9 cellular contexts compared by ENCODE assay signal in the genomic region with DNA sequence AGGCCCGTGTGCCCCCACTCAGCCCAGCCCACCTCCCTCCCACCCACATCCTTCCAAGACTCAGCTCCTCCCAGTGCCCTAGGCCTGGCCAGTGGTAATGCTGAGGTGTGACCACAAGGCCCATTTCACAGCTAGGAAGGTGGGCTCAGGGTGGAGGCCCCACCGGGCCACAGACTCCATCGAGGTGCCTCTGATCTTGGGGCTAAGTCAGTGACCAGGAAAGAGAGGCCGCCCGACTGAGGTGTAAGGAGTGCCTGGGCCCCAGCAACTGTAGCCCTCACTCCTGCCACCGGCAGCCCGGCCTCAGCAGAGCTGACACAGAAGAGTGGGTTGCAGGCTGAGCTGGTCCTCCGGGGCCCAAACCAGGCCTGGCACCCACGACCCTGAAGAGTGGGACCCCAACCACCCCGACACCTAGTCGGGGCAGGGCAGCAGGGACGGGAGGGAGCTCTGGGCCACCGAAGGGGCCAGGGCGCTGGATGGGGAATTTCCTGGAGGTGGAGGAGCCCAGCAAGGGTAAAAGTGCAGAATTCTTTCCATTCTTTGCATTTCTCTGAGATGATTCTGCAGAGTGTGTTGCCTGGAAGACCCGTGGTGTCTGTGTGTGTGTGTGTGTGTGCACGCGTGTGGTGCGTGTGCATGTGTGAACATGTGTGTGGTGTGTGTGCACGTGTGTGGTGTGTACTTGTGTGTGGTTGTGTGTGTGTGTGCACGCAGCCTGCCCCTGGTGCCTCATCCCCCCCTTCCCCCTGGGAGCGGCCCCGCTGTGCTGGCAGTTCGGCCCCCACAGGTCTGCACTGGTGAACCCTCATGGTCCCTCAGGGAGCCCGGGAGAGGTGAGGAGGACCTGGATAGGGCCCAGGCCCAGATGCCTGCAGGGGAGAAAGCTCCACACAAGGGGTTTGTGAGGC. TPM values are rescaled to one million over a fixed set of nuclear protein-coding genes. Genes with fewer than 3 reads are reported as not detected.
A peak's percentile ranks its signal among the peaks of the same experiment; 100 is the strongest.
DNase-seq lines count a peak whose midpoint lies in the region; ATAC-seq, FAIRE-seq and TF ChIP-seq lines count a peak whose summit lies in the region.
"Had no signal": no experiment of that assay in that cellular context is flagged by ENCODE, and none has a peak within 500 bp of the region (broad histone marks: within the 10 kb centered on the region; RNA-seq: fewer than 3 reads in every experiment).

No MANE protein-coding gene starts in this region.

- 53 to 60% methylated on average over 24 of the region's 24 CpGs for WGBS in aorta, 2 donors

- peak; percentile 73 for DNase-seq in HTR-8/SVneo (ENCODE audit: insufficient read length, low spot score)
- DNase-seq in dedifferentiated amniotic fluid mesenchymal stem cell (ENCODE audit: extremely low spot score), result peak; percentile 28
- no peak for DNase-seq in effector CD4-positive, alpha-beta T cell
- DNase-seq in aorta, result no peak
- no peak for DNase-seq in H4 (ENCODE audit: low spot score)
- DNase-seq: NCI-H1694 had no signal

- H3K36me3 ChIP-seq in mucosa of rectum (ENCODE audit: control insufficient read depth in 2 of 2, insufficient read depth in 2 of 2, low read length in 2 of 2) (no peaks in the 10 kb centered on the region), aorta (ENCODE audit: control insufficient read depth in 1 of 2, insufficient read depth in 2 of 2, low read length in 1 of 2) (no peaks in the 10 kb centered on the region)

- ATAC-seq in aorta (ENCODE audit: low FRiP score), result no peak
- ATAC-seq in GM18868 (IDR thresholded peaks at IDR 0.05; ENCODE audit: unreplicated experiment), result no peak

- H3K27ac ChIP-seq in 22Rv1 (peak overlapping the region; percentile 99), mucosa of rectum (ENCODE audit: low read depth in 2 of 2, low read length in 2 of 2) (peak overlapping the region; percentile 94 to 100), aorta (ENCODE audit: low read depth in 1 of 2, low read length in 2 of 2) (no peak overlapping the region)

- H3K9me3 ChIP-seq in mucosa of rectum (ENCODE audit: control insufficient read depth in 2 of 2, low read length in 2 of 2) (no peaks in the 10 kb centered on the region), aorta (ENCODE audit: control insufficient read depth, low read length) (no peaks in the 10 kb centered on the region)

- peak overlapping the region in 1 of 2 donors; percentile 71 for H3K9ac ChIP-seq in mucosa of rectum (ENCODE audit: low read depth in 1 of 2, low read length in 2 of 2)

- intact Hi-C loops in aorta (cut with DNase I), result no loop called here

- TF ChIP-seq CTCF in 22Rv1 (IDR thresholded peaks at IDR 0.05), result no peak

- peak; percentile 98 for FAIRE-seq in HTR-8/SVneo (lab: Jason Lieb, UNC)

- H3K4me3 ChIP-seq in mucosa of rectum (ENCODE audit: low read length in 2 of 2) (no peak overlapping the region), aorta (ENCODE audit: low read length in 2 of 2) (no peak overlapping the region)

- H3K27me3 ChIP-seq in mucosa of rectum (ENCODE audit: control insufficient read depth in 2 of 2, insufficient read depth in 2 of 2, low read length in 2 of 2), result no peaks in the 10 kb centered on the region
- H3K27me3 ChIP-seq in aorta (ENCODE audit: control insufficient read depth in 1 of 2, insufficient read depth in 2 of 2, low read length in 1 of 2), result no peaks in the 10 kb centered on the region

- peaks cover 38 to 48% of the 10 kb centered on the region in 2 donors for H3K4me1 ChIP-seq in mucosa of rectum (ENCODE audit: control insufficient read depth in 2 of 2, insufficient read depth in 2 of 2, low read length in 2 of 2)
- H3K4me1 ChIP-seq in aorta (ENCODE audit: control insufficient read depth in 1 of 2, insufficient read depth in 2 of 2, low read length in 2 of 2), result no peaks in the 10 kb centered on the region

RNA-seq across cellular contexts. Expression of a gene that starts 8.3 kb away (rescaled TPM):
- total RNA-seq in aorta, result 10 to 100 TPM; 41.4 to 74.9 TPM
- polyA plus RNA-seq in aorta, result 10 to 100 TPM; 11.0 to 16.0 TPM
- total RNA-seq in H4 (2014; rRNA removed; shearing (Covaris generic)), result 18.6 and 30.3 TPM in 2 replicates

RNA-seq across cellular contexts. Expression of a gene that starts 33.8 kb away (rescaled TPM):
- total RNA-seq in aorta, result 10 to 100 TPM; 31.2 to 41.6 TPM
- 10 to 100 TPM; 12.6 to 43.5 TPM for polyA plus RNA-seq in aorta
- total RNA-seq in H4 (2014; rRNA removed; shearing (Covaris generic)), result 95.9 and 113 TPM in 2 replicates

RNA-seq across cellular contexts. Expression of a gene that starts 34.0 kb away (rescaled TPM):
- total RNA-seq in aorta, result 10 to 100 TPM; 13.7 to 18.7 TPM
- polyA plus RNA-seq in aorta, result 10 to 100 TPM in 1 of 2 donors, 1 to 10 TPM in 1; 3.0 to 13.4 TPM
- 13.9 and 22.3 TPM in 2 replicates for total RNA-seq in H4 (2014; rRNA removed; shearing (Covaris generic))

Comparison
In these comparisons a context has a peak if more than half of its experiments do, and no peak if none do; other contexts are left out.
1. H3K27ac ChIP-seq: peak in 22Rv1 (single experiment) and mucosa of rectum (2 of 2); none in aorta (0 of 2).
2. DNase-seq: peak in HTR-8/SVneo (single experiment) and dedifferentiated amniotic fluid mesenchymal stem cell (single experiment); none in effector CD4-positive, alpha-beta T cell (single experiment), aorta (0 of 2) and H4 (single experiment).